Comparison of ENCODE assay signal across 1 cellular context in the genomic region with DNA sequence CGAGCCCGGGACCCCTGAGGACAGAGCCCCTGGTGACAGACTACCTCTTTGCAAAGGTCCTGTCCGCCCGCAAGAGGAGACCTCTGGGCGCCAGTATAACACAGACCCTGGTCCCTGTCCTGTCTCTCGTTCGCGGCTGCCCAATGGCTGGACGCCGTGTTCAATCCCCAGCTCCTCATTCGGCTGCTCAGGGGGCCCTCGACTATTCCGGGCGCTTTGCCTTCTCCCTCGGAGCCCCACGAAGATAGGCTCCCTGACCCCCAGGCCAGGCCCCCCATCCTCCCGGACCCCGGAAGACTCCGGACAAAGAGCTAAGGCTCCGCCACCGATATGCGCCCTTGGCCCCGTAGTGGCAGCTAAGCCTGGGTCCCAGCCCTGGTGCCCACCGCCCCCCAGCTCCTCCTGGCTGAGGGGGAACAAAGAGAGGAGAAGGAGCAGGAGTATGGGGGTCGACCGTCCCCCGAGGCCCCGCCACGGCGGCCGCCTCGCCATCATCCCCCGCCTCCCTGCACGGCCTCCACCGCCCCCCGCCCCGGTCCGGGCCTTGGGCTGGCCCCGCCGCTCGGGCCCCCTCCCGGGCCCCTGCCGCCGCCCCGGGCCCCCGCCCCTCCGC.
TF ChIP-seq lines count a peak whose summit lies in the region.

No MANE protein-coding gene starts in this region.

TF ChIP-seq in H1, 55 proteins besides CTCF, POLR2A, EP300 and RAD21:
- no peak for TF ChIP-seq SIRT6 (IDR thresholded peaks at IDR 0.05; ENCODE audit: low read length)
- 0 out of 2 replicates have a peak, but pooled peaks have one; percentile 5 for TF ChIP-seq RBBP5 (IDR thresholded peaks at IDR 0.05; ENCODE audit: borderline replicate concordance, low read depth, low read length)
